ENCODE assay signal across 8 cellular contexts in the genomic region with DNA sequence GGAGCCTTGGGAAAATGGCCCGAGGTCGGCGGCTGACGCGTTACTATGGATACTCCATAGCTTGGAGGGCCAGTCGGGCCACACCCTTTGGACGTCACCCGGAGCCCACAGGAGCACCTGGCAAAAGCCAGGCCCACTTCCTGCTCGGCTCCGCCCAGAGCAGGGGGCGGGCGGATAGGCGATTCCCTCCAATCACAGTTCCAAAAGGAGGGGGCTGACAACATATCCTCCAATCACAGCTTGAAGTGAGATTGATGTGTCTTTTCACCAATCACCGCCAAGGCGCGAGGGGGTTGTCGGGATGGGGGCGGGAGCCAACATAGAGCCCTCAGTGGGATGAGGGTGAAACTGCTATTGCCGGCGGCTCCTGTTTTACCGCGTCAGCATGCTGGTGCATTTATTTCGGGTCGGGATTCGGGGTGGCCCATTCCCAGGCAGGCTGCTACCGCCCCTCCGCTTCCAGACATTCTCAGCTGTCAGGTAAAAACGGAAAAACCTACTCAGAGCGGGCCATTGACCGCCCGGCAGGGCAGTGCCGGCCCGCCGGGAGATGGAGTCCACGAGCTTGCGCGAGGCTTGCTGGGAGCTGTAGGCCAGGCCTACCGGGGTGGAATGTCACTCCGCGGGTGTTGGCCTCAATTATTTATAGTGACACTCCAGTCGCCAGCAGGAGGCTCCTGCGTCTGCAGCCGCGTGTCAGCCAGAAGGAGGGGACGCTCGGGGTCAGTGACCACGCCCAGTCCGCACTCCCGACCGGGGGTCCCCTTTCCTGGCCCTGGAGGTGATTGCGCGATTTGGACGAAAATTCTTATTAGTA. TPM values are rescaled to one million over a fixed set of nuclear protein-coding genes. Genes with fewer than 3 reads are reported as not detected.
DNase-seq lines count a peak whose midpoint lies in the region; ATAC-seq and TF ChIP-seq lines count a peak whose summit lies in the region.

A gene (plus strand): TSS at position 320 of the 817 bp plus-strand sequence. CDS start 66 bp downstream, at position 386.

- H3K4me3 ChIP-seq in ovary = peak within 1 kb of the TSS; percentile 82
- peak within 1 kb of the TSS in 2 of 3 donors; percentile 12 to 59 for H3K4me3 ChIP-seq in thyroid gland (replicated peaks in 1 of 3)

- H3K27me3 ChIP-seq in ovary = no peaks in the 10 kb centered on the region
- H3K27me3 ChIP-seq in thyroid gland = no peaks in the 10 kb centered on the region

- peak; percentile 100 for DNase-seq in NCI-H1417 (lab: John Stamatoyannopoulos, UW)
- DNase-seq in SW 1271 (lab: John Stamatoyannopoulos, UW) = peak; percentile 94 to 98
- DNase-seq in activated naive CD8-positive, alpha-beta T cell treated with anti-CD3 and anti-CD28 coated beads, Interleukin-2, amount 50 U/mL, for 16 hours (ENCODE audit: low read depth, low spot score) = peak; percentile 93
- peak; percentile 92 to 99 (median 98) for DNase-seq in head of caudate nucleus
- peak; percentile 97 to 100 (median 98) for DNase-seq in ovary
- peak; percentile 99 for DNase-seq in thyroid gland

- TF ChIP-seq EP300 in ovary (IDR thresholded peaks at IDR 0.05) = peak; percentile 2

- 0 to 1% (median 0%) methylated on average over 50 to 53 of the region's 53 CpGs for WGBS in ovary, 3 donors
- WGBS in thyroid gland, 2 donors = 0% methylated on average over 30 to 48 of the region's 53 CpGs

- H3K9me3 ChIP-seq in ovary = no peaks in the 10 kb centered on the region
- no peaks in the 10 kb centered on the region for H3K9me3 ChIP-seq in thyroid gland

- TF ChIP-seq POLR2A in ovary (IDR thresholded peaks at IDR 0.05) (peak; percentile 58), thyroid gland (IDR thresholded peaks at IDR 0.05) (peak; percentile 45 to 79)

- H3K36me3 ChIP-seq in ovary (no peaks in the 10 kb centered on the region), thyroid gland (peaks cover 0 to 2% of the 10 kb centered on the region in 2 donors)

- TF ChIP-seq CTCF in GM12874 (IDR thresholded peaks at IDR 0.05; ENCODE audit: insufficient read depth, low read depth, low read length) (peak; percentile 40), ovary (IDR thresholded peaks at IDR 0.05) (peak in 2 of 3 donors; percentile 45 to 64), thyroid gland (IDR thresholded peaks at IDR 0.05) (peak in 4 of 6 experiments; percentile 53 to 66 (median 60))

- peak; percentile 93 for ATAC-seq in HG02763 (IDR thresholded peaks at IDR 0.05; ENCODE audit: unreplicated experiment)

- intact Hi-C loops in head of caudate nucleus (cut with DNase I) = loop anchor here (2.0 to 5.0 kb wide), 2 partner anchors 28 to 84 kb away; a partner anchor contains a TSS
- intact Hi-C loops in ovary (cut with DNase I) = loop anchor here in 1 of 4 donors (2.0 kb wide), 1 partner anchor 58 kb away; a partner anchor contains a TSS
- intact Hi-C loops in thyroid gland (cut with DNase I) = no loop called here

- H3K4me1 ChIP-seq in ovary (ENCODE audit: insufficient read depth) = peaks cover 4% of the 10 kb centered on the region
- H3K4me1 ChIP-seq in thyroid gland = peaks cover 8 to 19% of the 10 kb centered on the region in 2 donors

- H3K27ac ChIP-seq in ovary (peak within 1 kb of the TSS in 1 of 2 donors; percentile 74), thyroid gland (peak within 1 kb of the TSS; percentile 17 to 85 (median 77))

RNA-seq across cellular contexts. Expression of the gene that starts here (rescaled TPM):
- total RNA-seq in ovary (10 to 100 TPM; 15.5 to 45.2 (median 29.1) TPM), thyroid gland (10 to 100 TPM; 39.0 to 74.2 (median 60.9) TPM)
- 10 to 100 TPM in 1 of 2 donors, 1 to 10 TPM in 1; 6.1 to 14.7 TPM for polyA plus RNA-seq in ovary
